10 cellular contexts compared by ENCODE assay signal in genomic region chr4:24477919-24478318, GRCh38.
DNase-seq lines count a peak whose midpoint lies in the region; ATAC-seq and TF ChIP-seq lines count a peak whose summit lies in the region.
"Had no signal": no experiment of that assay in that cellular context is flagged by ENCODE, and none has a peak within 500 bp of the region (broad histone marks: within the 10 kb centered on the region; RNA-seq: fewer than 3 reads in every experiment).

No MANE protein-coding gene starts in this region.

- ATAC-seq in HG03175 (IDR thresholded peaks at IDR 0.05; ENCODE audit: unreplicated experiment) = no peak

- no peak overlapping the region for H3K27ac ChIP-seq in caudate nucleus (ENCODE audit: low read depth, low read length)
- H3K27ac ChIP-seq: PC-9 had no signal

- no peak for TF ChIP-seq CTCF in nephron (IDR thresholded peaks at IDR 0.05; ENCODE audit: unreplicated experiment in 3 of 3)

- H3K9me3 Mint-ChIP-seq in nephron = no peaks in the 10 kb centered on the region

- peak; percentile 62 for DNase-seq in EL
- peak; percentile 12 to 69 for DNase-seq in NCI-H446 (lab: John Stamatoyannopoulos, UW)
- peak; percentile 57 for DNase-seq in fibroblast of peridontal ligament (ENCODE audit: extremely low read depth)
- no peak for DNase-seq in superior temporal gyrus (ENCODE audit: extremely low spot score)
- no peak for DNase-seq in stimulated activated CD4-positive, alpha-beta T cell treated with anti-CD3 and anti-CD28 coated beads, Interleukin-12 subunit alpha, Interleukin-12 subunit beta, amount 100 ng/mL, for 4 hours
- no peak for DNase-seq in caudate nucleus (lab: John Stamatoyannopoulos, UW)
- DNase-seq: activated gamma-delta T cell treated with Interleukin-2 at 50 U/mL for 16 hours, PC-9 had no signal

- no peaks in the 10 kb centered on the region for H3K36me3 Mint-ChIP-seq in nephron (ENCODE audit: low read depth)

- peaks cover 27% of the 10 kb centered on the region for H3K4me1 Mint-ChIP-seq in nephron

- peak overlapping the region; percentile 8 to 70 (median 12) for H3K27ac Mint-ChIP-seq in nephron

- peaks cover 24% of the 10 kb centered on the region for H3K27me3 Mint-ChIP-seq in nephron (ENCODE audit: low read depth)

- peak overlapping the region in 2 of 3 experiments; percentile 16 to 31 for H3K4me3 Mint-ChIP-seq in nephron

Comparison
In these comparisons a context has a peak if more than half of its experiments do, and no peak if none do; other contexts are left out.
1. DNase-seq: peak in EL (single experiment), NCI-H446 (2 of 2) and fibroblast of peridontal ligament (single experiment); none in superior temporal gyrus (single experiment), stimulated activated CD4-positive, alpha-beta T cell treated with anti-CD3 and anti-CD28 coated beads, Interleukin-12 subunit alpha, Interleukin-12 subunit beta, amount 100 ng/mL, for 4 hours (single experiment) and caudate nucleus (0 of 61).